Comparison of ENCODE assay signal across 8 cellular contexts in genomic region chr7:30284298-30285066, GRCh38. TPM values are rescaled to one million over a fixed set of nuclear protein-coding genes. Genes with fewer than 3 reads are reported as not detected.
DNase-seq lines count a peak whose midpoint lies in the region; ATAC-seq and TF ChIP-seq lines count a peak whose summit lies in the region.

Gene ZNRF2, plus strand, starts transcription at chr7:30284597. Its CDS starts 761 bp downstream, at chr7:30285358.

- intact Hi-C loops in right lobe of liver (cut with DNase I), result no loop called here

- peak; percentile 89 for TF ChIP-seq POLR2A in right lobe of liver (IDR thresholded peaks at IDR 0.05)

- H3K4me3 ChIP-seq in right lobe of liver, result peak within 1 kb of the TSS; percentile 56 to 71 (median 58)

- 0% methylated on average over 11 of the region's 96 CpGs for WGBS in right lobe of liver (ENCODE audit: insufficient coverage, low coverage, low lambda C conversion rate, missing lambda C conversion rate)

- ATAC-seq in GM19395 (IDR thresholded peaks at IDR 0.05; ENCODE audit: unreplicated experiment) (peak; percentile 87), HG03565 (IDR thresholded peaks at IDR 0.05; ENCODE audit: unreplicated experiment) (peak; percentile 85), right lobe of liver (peak; percentile 88 to 96 (median 92))

- peak; percentile 43 to 55 (median 48) for TF ChIP-seq CTCF in right lobe of liver (IDR thresholded peaks at IDR 0.05)

- H3K9me3 ChIP-seq in right lobe of liver, result no peaks in the 10 kb centered on the region

- peak; percentile 98 for DNase-seq in CD1c-positive myeloid dendritic cell (ENCODE audit: extremely low spot score)
- DNase-seq in NCI-H748 treated with DMSO at 0.1 percent for 48 hours (lab: John Stamatoyannopoulos, UW), result peak; percentile 96
- peak; percentile 98 to 99 for DNase-seq in activated CD4-positive, alpha-beta T cell treated with anti-CD3 and anti-CD28 coated beads, Interleukin-2, amount 50 U/mL, for 4 hours
- DNase-seq in dermis microvascular lymphatic vessel endothelial cell (ENCODE audit: low read depth in 2 of 2), result peak; percentile 97 to 100
- DNase-seq in right lobe of liver, result peak; percentile 100
- DNase-seq in stimulated activated CD4-positive, alpha-beta T cell treated with anti-CD3 and anti-CD28 coated beads, Interleukin-4, amount 100 ng/mL, for 4 hours, result peak; percentile 97 to 99

- H3K27ac ChIP-seq in right lobe of liver, result peak within 1 kb of the TSS; percentile 91 to 94 (median 93)

- H3K36me3 ChIP-seq in right lobe of liver, result no peaks in the 10 kb centered on the region

- H3K27me3 ChIP-seq in right lobe of liver, result no peaks in the 10 kb centered on the region

- peaks cover 0 to 15% (median 7%) of the 10 kb centered on the region in 4 donors for H3K4me1 ChIP-seq in right lobe of liver

RNA-seq across cellular contexts. Expression of gene ZNRF2, which starts in this region (rescaled TPM):
- total RNA-seq in dermis microvascular lymphatic vessel endothelial cell (5.0 and 6.4 TPM in 2 replicates), right lobe of liver (10 to 100 TPM; 17.1 to 24.0 (median 18.7) TPM)

Comparison
In these comparisons a context has a peak if more than half of its experiments do, and no peak if none do; other contexts are left out.
1. Peak in every context shown above with its lines: DNase-seq, ATAC-seq, H3K4me3 ChIP-seq and H3K27ac ChIP-seq.